In genomic region chr2:85611705-85612587, GRCh38 we compare ENCODE assay signal across 8 cellular contexts.
DNase-seq lines count a peak whose midpoint lies in the region; ATAC-seq and TF ChIP-seq lines count a peak whose summit lies in the region.

TSS of gene C2orf68 (minus strand) at chr2:85612066. CDS start at chr2:85611984, 82 bp downstream.

- H3K4me1 Mint-ChIP-seq in nephron, result peaks cover 18% of the 10 kb centered on the region
- peaks cover 26% of the 10 kb centered on the region for H3K4me1 Mint-ChIP-seq in stimulated activated naive CD8-positive, alpha-beta T cell treated with anti-CD3 and anti-CD28 coated beads, Interleukin-15, Interleukin-2, amounts not matched to agents 100 ng/mL and 50 ng/mL, for 24 hours (ENCODE audit: low read depth)

- H3K4me3 Mint-ChIP-seq in nephron, result peak within 1 kb of the TSS; percentile 96 to 99 (median 98)
- peak within 1 kb of the TSS; percentile 98 for H3K4me3 Mint-ChIP-seq in stimulated activated naive CD8-positive, alpha-beta T cell treated with anti-CD3 and anti-CD28 coated beads, Interleukin-15, Interleukin-2, amounts not matched to agents 100 ng/mL and 50 ng/mL, for 24 hours

- TF ChIP-seq CTCF in fibroblast of pulmonary artery (IDR thresholded peaks at IDR 0.05; ENCODE audit: low read length, missing control alignments) (no peak), nephron (IDR thresholded peaks at IDR 0.05; ENCODE audit: unreplicated experiment in 3 of 3) (no peak)

- peak within 1 kb of the TSS; percentile 72 for H3K27ac ChIP-seq in KOPT-K1 (ENCODE audit: low read depth, low read length, poor library complexity, severe bottlenecking)

- peak; percentile 80 for ATAC-seq in GM21786 (IDR thresholded peaks at IDR 0.05; ENCODE audit: unreplicated experiment)

- H3K27me3 Mint-ChIP-seq in nephron (ENCODE audit: low read depth), result peaks cover 3% of the 10 kb centered on the region
- H3K27me3 Mint-ChIP-seq in stimulated activated naive CD8-positive, alpha-beta T cell treated with anti-CD3 and anti-CD28 coated beads, Interleukin-15, Interleukin-2, amounts not matched to agents 100 ng/mL and 50 ng/mL, for 24 hours, result no peaks in the 10 kb centered on the region

- H3K27ac Mint-ChIP-seq in nephron, result peak within 1 kb of the TSS; percentile 85 to 96 (median 94)
- peak within 1 kb of the TSS; percentile 95 for H3K27ac Mint-ChIP-seq in stimulated activated naive CD8-positive, alpha-beta T cell treated with anti-CD3 and anti-CD28 coated beads, Interleukin-15, Interleukin-2, amounts not matched to agents 100 ng/mL and 50 ng/mL, for 24 hours

- peak; percentile 85 for TF ChIP-seq POLR2A in Raji (IDR thresholded peaks at IDR 0.05; ENCODE audit: insufficient read depth, low read depth, low read length)

- DNase-seq in EL (peak; percentile 88), fibroblast of pulmonary artery (ENCODE audit: low read depth) (peak; percentile 84)
- DNase-seq in activated T-helper 9 cell treated with anti-CD3 and anti-CD28 coated beads, Interleukin-2, amount 50 U/mL, for 16 hours (ENCODE audit: low read depth), result peak; percentile 81

- H3K36me3 ChIP-seq in KOPT-K1 (ENCODE audit: insufficient read depth, low read length), result peaks cover 33% of the 10 kb centered on the region

- H3K9me3 ChIP-seq in KOPT-K1 (ENCODE audit: insufficient read depth, low read length, poor library complexity, severe bottlenecking), result no peaks in the 10 kb centered on the region

- no peaks in the 10 kb centered on the region for H3K9me3 Mint-ChIP-seq in nephron
- H3K9me3 Mint-ChIP-seq in stimulated activated naive CD8-positive, alpha-beta T cell treated with anti-CD3 and anti-CD28 coated beads, Interleukin-15, Interleukin-2, amounts not matched to agents 100 ng/mL and 50 ng/mL, for 24 hours, result no peaks in the 10 kb centered on the region

- peaks cover 23% of the 10 kb centered on the region for H3K36me3 Mint-ChIP-seq in nephron (ENCODE audit: low read depth)
- peaks cover 21% of the 10 kb centered on the region for H3K36me3 Mint-ChIP-seq in stimulated activated naive CD8-positive, alpha-beta T cell treated with anti-CD3 and anti-CD28 coated beads, Interleukin-15, Interleukin-2, amounts not matched to agents 100 ng/mL and 50 ng/mL, for 24 hours (ENCODE audit: low read depth)

- peak within 1 kb of the TSS; percentile 79 for H3K4me3 ChIP-seq in fibroblast of pulmonary artery (replicated peaks; ENCODE audit: low read depth, low read length)

Comparison
In these comparisons a context has a peak if more than half of its experiments do, and no peak if none do; other contexts are left out.
1. Peak in every context shown above with its lines: DNase-seq, ATAC-seq, H3K4me3 ChIP-seq and H3K27ac ChIP-seq.